ENCODE assay signal across 8 cellular contexts in genomic region chr3:101561630-101562328, GRCh38. TPM values are rescaled to one million over a fixed set of nuclear protein-coding genes. Genes with fewer than 3 reads are reported as not detected.
A peak's percentile ranks its signal among the peaks of the same experiment; 100 is the strongest.
DNase-seq lines count a peak whose midpoint lies in the region; ATAC-seq and TF ChIP-seq lines count a peak whose summit lies in the region.

Gene TRMT10C, plus strand, starts transcription at chr3:101561868. Its CDS starts 2,914 bp downstream, at chr3:101564782.

- H3K4me1 ChIP-seq in right cardiac atrium (ENCODE audit: control insufficient read depth, insufficient read depth, low read length) (no peaks in the 10 kb centered on the region), uterus (peaks cover 0 to 5% of the 10 kb centered on the region in 2 donors)

- H3K9me3 ChIP-seq in right cardiac atrium (ENCODE audit: control insufficient read depth, low read length) (no peaks in the 10 kb centered on the region), uterus (no peaks in the 10 kb centered on the region)

- intact Hi-C loops in T-helper 2 cell treated with Interferon-gamma antibody and Interleukin-4, amounts not matched to agents 100 ng/mL and 5 ng/mL, for 36 hours (cut with micrococcal nuclease): loop anchor here (1.0 kb wide), 6 partner anchors 12 to 163 kb away; partner anchors contain the start of genes CEP97, SENP7 and ZBTB11
- intact Hi-C loops in right cardiac atrium (cut with DNase I) (no loop called here), uterus (cut with DNase I; ENCODE audit: low total_unique reads) (no loop called here)

- TF ChIP-seq POLR2A in uterus (IDR thresholded peaks at IDR 0.05): peak; percentile 68 to 74

- H3K27me3 ChIP-seq in right cardiac atrium (ENCODE audit: control insufficient read depth, insufficient read depth) (no peaks in the 10 kb centered on the region), uterus (no peaks in the 10 kb centered on the region)

- TF ChIP-seq CTCF in uterus (IDR thresholded peaks at IDR 0.05): no peak

- H3K4me3 ChIP-seq in right cardiac atrium (ENCODE audit: low read length) (peak within 1 kb of the TSS; percentile 100), uterus (peak within 1 kb of the TSS; percentile 57 to 80)

- WGBS in right cardiac atrium: under 1% methylated on average over 35 of the region's 35 CpGs

- ATAC-seq in GM18498 (IDR thresholded peaks at IDR 0.05; ENCODE audit: unreplicated experiment) (peak; percentile 99), HG02885 (IDR thresholded peaks at IDR 0.05; ENCODE audit: poor library complexity, unreplicated experiment) (peak; percentile 100), right cardiac atrium (peak; percentile 99 to 100)

- H3K36me3 ChIP-seq in uterus: no peaks in the 10 kb centered on the region

- peak within 1 kb of the TSS; percentile 100 for H3K27ac ChIP-seq in right cardiac atrium (ENCODE audit: low read length)
- H3K27ac ChIP-seq in uterus: peak within 1 kb of the TSS; percentile 88 to 92

- DNase-seq in NCI-H1694 treated with DMSO at 0.1 percent for 48 hours (lab: John Stamatoyannopoulos, UW): peak; percentile 82
- peak; percentile 39 to 95 (median 85) for DNase-seq in anterior cingulate cortex (lab: John Stamatoyannopoulos, UW)
- peak; percentile 90 to 96 (median 95) for DNase-seq in right cardiac atrium
- peak; percentile 73 for DNase-seq in pulmonary artery endothelial cell (ENCODE audit: low read depth, low spot score)
- peak; percentile 90 for DNase-seq in uterus

RNA-seq across cellular contexts. Expression of gene TRMT10C, which starts in this region (rescaled TPM):
- total RNA-seq in T-helper 2 cell treated with Interferon-gamma antibody and Interleukin-4, amounts not matched to agents 100 ng/mL and 5 ng/mL, for 36 hours: 26.2 and 30.3 TPM in 2 replicates
- 10 to 100 TPM; 18.8 to 22.6 (median 19.8) TPM for total RNA-seq in right cardiac atrium
- 26.0 TPM for polyA plus RNA-seq in right cardiac atrium
- total RNA-seq in pulmonary artery endothelial cell: 38.8 and 39.9 TPM in 2 replicates
- 10 to 100 TPM in 3 of 4 donors, 1 to 10 TPM in 1; 3.1 to 47.8 (median 16.7) TPM for total RNA-seq in uterus

Comparison
In these comparisons a context has a peak if more than half of its experiments do, and no peak if none do; other contexts are left out.
1. Peak in every context shown above with its lines: DNase-seq, ATAC-seq, H3K4me3 ChIP-seq and H3K27ac ChIP-seq.